8 cellular contexts compared by ENCODE assay signal in the genomic region with DNA sequence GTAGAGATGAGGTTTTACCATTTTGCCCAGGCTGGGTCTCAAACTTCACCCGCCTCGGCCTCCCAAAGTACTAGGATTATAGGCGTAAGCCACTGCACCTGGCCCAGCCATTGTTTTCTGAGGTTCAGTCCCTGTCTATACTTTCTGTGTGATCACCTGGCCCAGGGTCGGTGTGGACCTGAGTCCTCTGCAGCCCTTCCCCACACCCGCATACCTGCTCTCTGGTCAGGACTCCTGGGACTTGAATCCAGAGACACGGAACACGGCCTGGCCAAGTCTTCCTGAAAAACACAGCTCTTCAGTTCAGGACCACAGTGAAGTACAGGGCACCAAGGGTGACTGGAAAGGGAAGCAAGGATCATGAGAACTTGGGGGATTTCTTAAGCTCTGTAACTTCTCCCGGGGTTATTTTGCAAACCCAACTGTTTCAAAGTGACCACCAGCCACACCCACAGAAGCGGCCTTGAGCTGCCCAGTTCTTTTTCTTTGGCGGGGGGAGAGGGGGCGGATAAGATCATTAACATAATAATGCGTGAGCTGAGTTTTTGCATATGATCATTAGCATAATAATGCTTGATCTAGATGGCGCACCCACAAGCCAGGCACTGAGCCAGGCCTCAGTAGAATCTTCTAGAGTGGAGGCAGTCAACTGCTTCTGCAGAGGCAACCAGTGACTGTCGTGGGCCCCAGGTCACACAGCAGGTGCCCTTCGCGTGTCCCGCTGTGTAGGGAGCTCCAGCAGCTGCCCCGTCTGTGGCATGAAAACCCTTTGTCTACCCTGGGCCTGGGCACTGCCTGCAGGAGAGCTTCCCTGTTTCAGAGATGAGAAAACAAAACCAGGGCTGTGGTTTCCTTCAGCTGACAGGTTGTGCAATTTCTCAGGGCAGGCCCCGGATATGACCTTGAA. TPM values are rescaled to one million over a fixed set of nuclear protein-coding genes. Genes with fewer than 3 reads are reported as not detected.
DNase-seq lines count a peak whose midpoint lies in the region; ATAC-seq and TF ChIP-seq lines count a peak whose summit lies in the region.

No MANE protein-coding gene starts in this region.

- H3K27ac ChIP-seq in SK-N-MC (peak overlapping the region; percentile 93), angular gyrus (ENCODE audit: low read depth, low read length) (peak overlapping the region; percentile 41)

- ATAC-seq in HG03064 (IDR thresholded peaks at IDR 0.05; ENCODE audit: low read depth, unreplicated experiment) (peak; percentile 24), omental fat pad (ENCODE audit: low FRiP score) (no peak)

- H3K4me3 ChIP-seq in SK-N-MC: peak overlapping the region; percentile 76

- no peak overlapping the region for H3K9ac ChIP-seq in SK-N-MC (ENCODE audit: insufficient read length)

- no peak for TF ChIP-seq CTCF in omental fat pad (IDR thresholded peaks at IDR 0.05)

- peaks cover 11% of the 10 kb centered on the region; the same call in 1 of the 2 replicates for H3K36me3 ChIP-seq in SK-N-MC (ENCODE audit: insufficient read depth, low read length)

- DNase-seq in NCI-H2107 treated with DMSO at 0.1 percent for 48 hours (lab: John Stamatoyannopoulos, UW; ENCODE audit: unreplicated experiment) (peak; percentile 13), NCI-H2107 (lab: John Stamatoyannopoulos, UW) (no peak), SK-N-MC (ENCODE audit: low read depth, low spot score) (peak; percentile 66), iPS-NIHi7 (ENCODE audit: extremely low spot score) (peak; percentile 39), omental fat pad (ENCODE audit: low spot score) (no peak)
- peak; percentile 31 to 36 for DNase-seq in stimulated activated CD8-positive, alpha-beta memory T cell treated with anti-CD3 and anti-CD28 coated beads, Interleukin-2, amount 100 ng/mL, for 1 hour (ENCODE audit: low read depth in 2 of 2)

- no peaks in the 10 kb centered on the region for H3K9me3 ChIP-seq in SK-N-MC (ENCODE audit: low read depth, low read length)

RNA-seq across cellular contexts. Expression of a gene that starts 1.7 kb away (rescaled TPM):
- 100 to 1,000 TPM in 3 of 4 donors, 10 to 100 TPM in 1; 97.2 to 136 (median 114) TPM for total RNA-seq in omental fat pad

RNA-seq across cellular contexts. Expression of a gene that starts 55.8 kb away (rescaled TPM):
- 10 to 100 TPM; 25.0 to 77.7 (median 39.0) TPM for total RNA-seq in omental fat pad

Comparison
In these comparisons a context has a peak if more than half of its experiments do, and no peak if none do; other contexts are left out.
1. DNase-seq: peak in NCI-H2107 treated with DMSO at 0.1 percent for 48 hours (single experiment), SK-N-MC (single experiment), iPS-NIHi7 (single experiment) and stimulated activated CD8-positive, alpha-beta memory T cell treated with anti-CD3 and anti-CD28 coated beads, Interleukin-2, amount 100 ng/mL, for 1 hour (2 of 2); none in NCI-H2107 (single experiment) and omental fat pad (single experiment).